9 cellular contexts compared by ENCODE assay signal in genomic region chr10:79938728-79939380, GRCh38. TPM values are rescaled to one million over a fixed set of nuclear protein-coding genes. Genes with fewer than 3 reads are reported as not detected.
A peak's percentile ranks its signal among the peaks of the same experiment; 100 is the strongest.
DNase-seq lines count a peak whose midpoint lies in the region; ATAC-seq, FAIRE-seq and TF ChIP-seq lines count a peak whose summit lies in the region.
"Had no signal": no experiment of that assay in that cellular context is flagged by ENCODE, and none has a peak within 500 bp of the region (broad histone marks: within the 10 kb centered on the region; RNA-seq: fewer than 3 reads in every experiment).

No MANE protein-coding gene starts in this region.

- peak overlapping the region; percentile 96 to 99 (median 98) for H3K27ac Mint-ChIP-seq in naive B cell

- DNase-seq in SKM-1 treated with dmso at 0.1 percent for 144 hours (lab: John Stamatoyannopoulos, UW; ENCODE audit: unreplicated experiment) = peak; percentile 94
- DNase-seq in naive B cell = peak; percentile 88
- no peak for DNase-seq in frontal cortex (ENCODE audit: low spot score in 2 of 2)
- DNase-seq in SHP77 (lab: John Stamatoyannopoulos, UW) = no peak
- no peak for DNase-seq in mesenteric fat pad (ENCODE audit: low spot score)
- no peak for DNase-seq in PC-3

- H3K9me3 ChIP-seq in PC-3 (ENCODE audit: low read length) = no peaks in the 10 kb centered on the region

- peaks cover 0 to 2% (median 0%) of the 10 kb centered on the region in 7 donors for H3K9me3 Mint-ChIP-seq in naive B cell

- H3K9me2 ChIP-seq in PC-3 (replicated peaks; ENCODE audit: low read length) = no peaks in the 10 kb centered on the region

- H3K4me1 ChIP-seq in PC-3 (ENCODE audit: insufficient read depth, low read length) = peaks cover 7% of the 10 kb centered on the region; the same call in 1 of the 2 replicates

- H3K27ac ChIP-seq in PC-3 (ENCODE audit: low read length) = no peak overlapping the region

- no peak for TF ChIP-seq CTCF in PC-3 (conservative IDR thresholded peaks at IDR 0.05; ENCODE audit: low read depth, low read length)

- no peaks in the 10 kb centered on the region for H3K36me3 ChIP-seq in PC-3 (ENCODE audit: low read depth, low read length)

- no TSS peak for BruUV-seq in PC-3 (replicated peaks; lab: Mats Ljungman, UMichigan)

- POLR2A ChIA-PET in PC-3 (lab: Charles Lee; ENCODE audit: unreplicated experiment) = no interaction called here

- peaks cover 43% of the 10 kb centered on the region; the same call in 1 of the 2 replicates for H3K27me3 ChIP-seq in PC-3 (ENCODE audit: low read length)

- no peaks in the 10 kb centered on the region for H3K27me3 Mint-ChIP-seq in naive B cell

- no peaks in the 10 kb centered on the region for H3F3A ChIP-seq in PC-3 (ENCODE audit: low read length, unreplicated experiment)

- peaks cover 60 to 77% (median 60%) of the 10 kb centered on the region in 3 donors for H3K4me1 Mint-ChIP-seq in naive B cell

- intact Hi-C loops in PC-3 (cut with micrococcal nuclease) = no loop called here

- no peak overlapping the region for H3K4me2 ChIP-seq in PC-3 (ENCODE audit: low read length)

- H3K4me3 Mint-ChIP-seq in naive B cell = peak overlapping the region; percentile 52 to 91 (median 74)

- no peak overlapping the region for H3K9ac ChIP-seq in PC-3 (ENCODE audit: low read length)

- peak; percentile 80 for ATAC-seq in GM18517 (IDR thresholded peaks at IDR 0.05; ENCODE audit: unreplicated experiment)
- ATAC-seq in HG02759 (IDR thresholded peaks at IDR 0.05; ENCODE audit: unreplicated experiment) = peak; percentile 65
- ATAC-seq in naive B cell (ENCODE audit: low read depth in 2 of 2) = peak; percentile 84 to 86
- ATAC-seq in PC-3 = no peak
- ATAC-seq: HCT116 had no signal

- H4K20me1 ChIP-seq in PC-3 (ENCODE audit: low read length) = no peaks in the 10 kb centered on the region

- H3K36me3 Mint-ChIP-seq in naive B cell = no peaks in the 10 kb centered on the region

- no peaks in the 10 kb centered on the region for H3K79me2 ChIP-seq in PC-3 (ENCODE audit: low read length)

- CTCF ChIA-PET in PC-3 (lab: Charles Lee) = no interaction called here

- no peak overlapping the region for H2AFZ ChIP-seq in PC-3 (ENCODE audit: low read length)

- H3K4me3 ChIP-seq in PC-3 (ENCODE audit: low read length) = no peak overlapping the region

- FAIRE-seq in frontal cortex (lab: Jason Lieb, UNC) = no peak

RNA-seq across cellular contexts. Expression of gene SFTPD, which starts 10.1 kb away (rescaled TPM):
- not detected for polyA plus RNA-seq in naive B cell (ENCODE audit: low read depth in 6 of 6)
- total RNA-seq in frontal cortex (0.41 TPM), mesenteric fat pad (not detected), PC-3 (2014; rRNA removed) (not detected in 2 replicates)

Comparison
In these comparisons a context has a peak if more than half of its experiments do, and no peak if none do; other contexts are left out.
1. DNase-seq: peak in SKM-1 treated with dmso at 0.1 percent for 144 hours (single experiment) and naive B cell (single experiment); none in frontal cortex (0 of 2), SHP77 (0 of 2), mesenteric fat pad (single experiment) and PC-3 (single experiment).